14 cellular contexts compared by ENCODE assay signal in the genomic region with DNA sequence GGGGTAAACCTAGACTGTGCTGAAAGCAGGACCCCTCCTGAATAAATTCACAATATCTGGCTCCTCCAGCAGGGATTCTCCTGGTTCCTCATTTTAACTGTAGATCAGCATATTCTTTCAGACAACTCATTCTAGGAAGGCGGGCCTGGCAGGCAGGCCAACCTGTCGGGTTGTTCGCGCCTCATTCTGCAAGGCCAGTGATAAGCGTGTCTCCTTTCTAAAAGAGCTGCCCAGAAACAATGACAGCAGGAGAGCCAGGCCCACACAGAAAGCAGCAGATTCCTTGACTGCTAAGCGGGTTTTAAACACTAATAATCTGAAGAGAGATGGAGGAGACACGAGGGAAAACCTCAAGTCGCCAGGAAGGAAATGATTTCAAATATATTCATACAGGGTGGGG.
A peak's percentile ranks its signal among the peaks of the same experiment; 100 is the strongest.
DNase-seq lines count a peak whose midpoint lies in the region; ATAC-seq, FAIRE-seq and TF ChIP-seq lines count a peak whose summit lies in the region.
"Had no signal": no experiment of that assay in that cellular context is flagged by ENCODE, and none has a peak within 500 bp of the region (broad histone marks: within the 10 kb centered on the region; RNA-seq: fewer than 3 reads in every experiment).

No MANE protein-coding gene starts in this region.

- DNase-seq in Kasumi-1 (lab: John Stamatoyannopoulos, UW): peak; percentile 40 to 47
- peak; percentile 55 for DNase-seq in astrocyte (ENCODE audit: low read depth)
- peak; percentile 63 for DNase-seq in right atrium auricular region (ENCODE audit: low spot score)
- no peak for DNase-seq in progenitor cell of endocrine pancreas (ENCODE audit: low spot score, unreplicated experiment)
- DNase-seq in lower lobe of right lung: no peak
- no peak for DNase-seq in erythroblast (lab: John Stamatoyannopoulos, UW)
- no peak for DNase-seq in hippocampal formation (lab: John Stamatoyannopoulos, UW)
- DNase-seq: activated CD4-positive, alpha-beta T cell treated with anti-CD3 and anti-CD28 coated beads, Interleukin-2, amount 50 U/mL, for 48 hours; MM.1S; NCI-H774; stimulated activated naive CD8-positive, alpha-beta T cell treated with anti-CD3 and anti-CD28 coated beads, Interleukin-15, amount 100 ng/mL, for 72 hours had no signal

- H3K4me1 ChIP-seq in astrocyte (ENCODE audit: insufficient read depth, low read length): peaks cover 10% of the 10 kb centered on the region
- H3K4me1 ChIP-seq in right atrium auricular region: peaks cover 0 to 18% of the 10 kb centered on the region in 2 donors
- peaks cover 14% of the 10 kb centered on the region for H3K4me1 ChIP-seq in lower lobe of right lung

- intact Hi-C loops in lower lobe of right lung (cut with DNase I): no loop called here

- no peak for TF ChIP-seq POLR2A in erythroblast (IDR thresholded peaks at IDR 0.05; ENCODE audit: low read length)

- H4K20me1 ChIP-seq in astrocyte (ENCODE audit: insufficient read depth, low read length): no peaks in the 10 kb centered on the region

- H2AFZ ChIP-seq in astrocyte (ENCODE audit: low read depth, low read length): no peak overlapping the region

- ATAC-seq in lower lobe of right lung (no peak), HG03135 (IDR thresholded peaks at IDR 0.05; ENCODE audit: unreplicated experiment) (no peak)
- ATAC-seq: stimulated activated naive CD8-positive, alpha-beta T cell treated with anti-CD3 and anti-CD28 coated beads, Interleukin-15, amount 100 ng/mL, for 72 hours had no signal

- H3K27ac ChIP-seq in astrocyte (ENCODE audit: low read depth, low read length) (no peak overlapping the region), right atrium auricular region (no peak overlapping the region), lower lobe of right lung (no peak overlapping the region)
- H3K27ac ChIP-seq: ovary had no signal

- H3K9me3 ChIP-seq in astrocyte (ENCODE audit: insufficient read depth, low read depth, low read length) (no peaks in the 10 kb centered on the region), right atrium auricular region (no peaks in the 10 kb centered on the region), lower lobe of right lung (no peaks in the 10 kb centered on the region)
- H3K9me3 ChIP-seq: ovary had no signal

- H3K36me3 Mint-ChIP-seq in astrocyte (ENCODE audit: low read depth, unreplicated experiment): peaks cover 17% of the 10 kb centered on the region
- peaks cover 7% of the 10 kb centered on the region for H3K36me3 Mint-ChIP-seq in progenitor cell of endocrine pancreas (ENCODE audit: insufficient read depth)

- H3K9me3 Mint-ChIP-seq in astrocyte (ENCODE audit: unreplicated experiment): peaks cover 2% of the 10 kb centered on the region
- no peaks in the 10 kb centered on the region for H3K9me3 Mint-ChIP-seq in progenitor cell of endocrine pancreas (ENCODE audit: low read depth)
- H3K9me3 Mint-ChIP-seq: stimulated activated naive CD8-positive, alpha-beta T cell treated with anti-CD3 and anti-CD28 coated beads, Interleukin-15, amount 100 ng/mL, for 72 hours had no signal

- no peak for FAIRE-seq in astrocyte (lab: Jason Lieb, UNC)
- FAIRE-seq: H1 had no signal

- H3K4me1 Mint-ChIP-seq in astrocyte (ENCODE audit: low read depth, unreplicated experiment): peaks cover 7% of the 10 kb centered on the region
- H3K4me1 Mint-ChIP-seq in progenitor cell of endocrine pancreas (ENCODE audit: low read depth): peaks cover 32% of the 10 kb centered on the region

- TF ChIP-seq CTCF in astrocyte (IDR thresholded peaks at IDR 0.05; ENCODE audit: insufficient read depth, low read depth, low read length): no peak
- TF ChIP-seq CTCF in right atrium auricular region (IDR thresholded peaks at IDR 0.05): no peak
- no peak for TF ChIP-seq CTCF in progenitor cell of endocrine pancreas (IDR thresholded peaks at IDR 0.05; ENCODE audit: unreplicated experiment)
- TF ChIP-seq CTCF in lower lobe of right lung (IDR thresholded peaks at IDR 0.05): no peak

- peak overlapping the region; percentile 4 for H3K9ac ChIP-seq in astrocyte (ENCODE audit: low read length)

- H3K36me3 ChIP-seq in astrocyte (ENCODE audit: insufficient read depth, low read length) (no peaks in the 10 kb centered on the region), right atrium auricular region (no peaks in the 10 kb centered on the region), lower lobe of right lung (no peaks in the 10 kb centered on the region)
- H3K36me3 ChIP-seq: ovary had no signal

- H3K27me3 ChIP-seq in astrocyte (ENCODE audit: insufficient read depth, low read length) (no peaks in the 10 kb centered on the region), right atrium auricular region (no peaks in the 10 kb centered on the region), lower lobe of right lung (ENCODE audit: low read depth) (no peaks in the 10 kb centered on the region)
- H3K27me3 ChIP-seq: ovary had no signal

- H3K4me2 ChIP-seq in astrocyte (ENCODE audit: low read length): peak overlapping the region; percentile 38

- H3K4me3 Mint-ChIP-seq in astrocyte (ENCODE audit: unreplicated experiment) (no peak overlapping the region), progenitor cell of endocrine pancreas (ENCODE audit: low read depth) (no peak overlapping the region)
- H3K4me3 Mint-ChIP-seq: stimulated activated naive CD8-positive, alpha-beta T cell treated with anti-CD3 and anti-CD28 coated beads, Interleukin-15, amount 100 ng/mL, for 72 hours had no signal

- H3K4me3 ChIP-seq in astrocyte (ENCODE audit: insufficient read depth, low read depth, low read length) (no peak overlapping the region), right atrium auricular region (no peak overlapping the region), lower lobe of right lung (no peak overlapping the region)
- H3K4me3 ChIP-seq: ovary had no signal

- H3K79me2 ChIP-seq in astrocyte (ENCODE audit: insufficient read depth, low read length): no peaks in the 10 kb centered on the region

- H3K27me3 Mint-ChIP-seq in astrocyte (ENCODE audit: low read depth, unreplicated experiment) (no peaks in the 10 kb centered on the region), progenitor cell of endocrine pancreas (peaks cover 3% of the 10 kb centered on the region)
- H3K27me3 Mint-ChIP-seq: stimulated activated naive CD8-positive, alpha-beta T cell treated with anti-CD3 and anti-CD28 coated beads, Interleukin-15, amount 100 ng/mL, for 72 hours had no signal

- H3K27ac Mint-ChIP-seq in astrocyte (ENCODE audit: unreplicated experiment) (no peak overlapping the region), progenitor cell of endocrine pancreas (peak overlapping the region; percentile 2)
- H3K27ac Mint-ChIP-seq: stimulated activated naive CD8-positive, alpha-beta T cell treated with anti-CD3 and anti-CD28 coated beads, Interleukin-15, amount 100 ng/mL, for 72 hours had no signal

Comparison
In these comparisons a context has a peak if more than half of its experiments do, and no peak if none do; other contexts are left out.
1. DNase-seq: peak in Kasumi-1 (2 of 2), astrocyte (single experiment) and right atrium auricular region (single experiment); none in progenitor cell of endocrine pancreas (single experiment), lower lobe of right lung (single experiment), erythroblast (0 of 2) and hippocampal formation (0 of 2).